2 cellular contexts compared by ENCODE assay signal in the genomic region with DNA sequence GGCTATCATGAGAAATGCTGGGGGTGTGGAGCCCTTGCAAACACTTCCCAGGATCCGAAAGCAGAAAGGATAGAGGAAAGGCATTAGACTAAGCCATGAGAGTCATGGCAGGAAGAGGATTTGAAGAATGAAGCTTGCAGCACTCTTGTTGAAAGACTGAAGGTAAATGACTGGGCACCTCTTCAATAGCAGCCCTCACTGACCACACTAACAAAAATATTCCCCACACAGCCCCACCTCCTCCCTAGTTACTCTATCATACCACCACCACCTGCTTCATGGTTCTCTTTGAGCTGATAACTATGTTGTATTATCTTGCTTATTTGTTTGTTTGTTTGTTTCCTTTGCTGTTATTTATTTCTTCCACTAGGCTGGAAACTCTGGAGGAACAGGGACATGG.
TF ChIP-seq lines count a peak whose summit lies in the region.

No MANE protein-coding gene starts in this region.

TF ChIP-seq in GM23338, 12 proteins besides CTCF, POLR2A, EP300 and RAD21:
- TF ChIP-seq JUNB (IDR thresholded peaks at IDR 0.05; ENCODE audit: unreplicated experiment) = no peak
- TF ChIP-seq STAT1 (IDR thresholded peaks at IDR 0.05; ENCODE audit: unreplicated experiment) = no peak
- no peak for TF ChIP-seq POLR2AphosphoS5 (IDR thresholded peaks at IDR 0.05; ENCODE audit: low read depth)
- TF ChIP-seq, protein P1, sequence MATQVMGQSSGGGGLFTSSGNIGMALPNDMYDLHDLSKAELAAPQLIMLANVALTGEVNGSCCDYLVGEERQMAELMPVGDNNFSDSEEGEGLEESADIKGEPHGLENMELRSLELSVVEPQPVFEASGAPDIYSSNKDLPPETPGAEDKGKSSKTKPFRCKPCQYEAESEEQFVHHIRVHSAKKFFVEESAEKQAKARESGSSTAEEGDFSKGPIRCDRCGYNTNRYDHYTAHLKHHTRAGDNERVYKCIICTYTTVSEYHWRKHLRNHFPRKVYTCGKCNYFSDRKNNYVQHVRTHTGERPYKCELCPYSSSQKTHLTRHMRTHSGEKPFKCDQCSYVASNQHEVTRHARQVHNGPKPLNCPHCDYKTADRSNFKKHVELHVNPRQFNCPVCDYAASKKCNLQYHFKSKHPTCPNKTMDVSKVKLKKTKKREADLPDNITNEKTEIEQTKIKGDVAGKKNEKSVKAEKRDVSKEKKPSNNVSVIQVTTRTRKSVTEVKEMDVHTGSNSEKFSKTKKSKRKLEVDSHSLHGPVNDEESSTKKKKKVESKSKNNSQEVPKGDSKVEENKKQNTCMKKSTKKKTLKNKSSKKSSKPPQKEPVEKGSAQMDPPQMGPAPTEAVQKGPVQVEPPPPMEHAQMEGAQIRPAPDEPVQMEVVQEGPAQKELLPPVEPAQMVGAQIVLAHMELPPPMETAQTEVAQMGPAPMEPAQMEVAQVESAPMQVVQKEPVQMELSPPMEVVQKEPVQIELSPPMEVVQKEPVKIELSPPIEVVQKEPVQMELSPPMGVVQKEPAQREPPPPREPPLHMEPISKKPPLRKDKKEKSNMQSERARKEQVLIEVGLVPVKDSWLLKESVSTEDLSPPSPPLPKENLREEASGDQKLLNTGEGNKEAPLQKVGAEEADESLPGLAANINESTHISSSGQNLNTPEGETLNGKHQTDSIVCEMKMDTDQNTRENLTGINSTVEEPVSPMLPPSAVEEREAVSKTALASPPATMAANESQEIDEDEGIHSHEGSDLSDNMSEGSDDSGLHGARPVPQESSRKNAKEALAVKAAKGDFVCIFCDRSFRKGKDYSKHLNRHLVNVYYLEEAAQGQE (IDR thresholded peaks at IDR 0.05; ENCODE audit: unreplicated experiment) = no peak
- no peak for TF ChIP-seq NANOG (IDR thresholded peaks at IDR 0.05; ENCODE audit: borderline replicate concordance)
- TF ChIP-seq CREB1 (CRISPR knock-in tag; IDR thresholded peaks at IDR 0.05; ENCODE audit: low read depth) = no peak
- TF ChIP-seq, protein P2, sequence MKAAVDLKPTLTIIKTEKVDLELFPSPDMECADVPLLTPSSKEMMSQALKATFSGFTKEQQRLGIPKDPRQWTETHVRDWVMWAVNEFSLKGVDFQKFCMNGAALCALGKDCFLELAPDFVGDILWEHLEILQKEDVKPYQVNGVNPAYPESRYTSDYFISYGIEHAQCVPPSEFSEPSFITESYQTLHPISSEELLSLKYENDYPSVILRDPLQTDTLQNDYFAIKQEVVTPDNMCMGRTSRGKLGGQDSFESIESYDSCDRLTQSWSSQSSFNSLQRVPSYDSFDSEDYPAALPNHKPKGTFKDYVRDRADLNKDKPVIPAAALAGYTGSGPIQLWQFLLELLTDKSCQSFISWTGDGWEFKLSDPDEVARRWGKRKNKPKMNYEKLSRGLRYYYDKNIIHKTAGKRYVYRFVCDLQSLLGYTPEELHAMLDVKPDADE (IDR thresholded peaks at IDR 0.05) = no peak
- TF ChIP-seq ZNF331 (CRISPR knock-in tag; IDR thresholded peaks at IDR 0.05; ENCODE audit: low read depth) = no peak
- no peak for TF ChIP-seq EZH2phosphoT487 (IDR thresholded peaks at IDR 0.05; ENCODE audit: unreplicated experiment)
- no peak for TF ChIP-seq ZNF114 (CRISPR knock-in tag; IDR thresholded peaks at IDR 0.05)
- TF ChIP-seq EZH2 (IDR thresholded peaks at IDR 0.05; ENCODE audit: low read depth, unreplicated experiment) = no peak

TF ChIP-seq in GM12878, 131 proteins besides CTCF, POLR2A, EP300 and RAD21:
- TF ChIP-seq BCL11A (IDR thresholded peaks at IDR 0.05; ENCODE audit: low read depth, low read length) (no peak), MYB (IDR thresholded peaks at IDR 0.05; ENCODE audit: borderline replicate concordance, low read depth, low read length) (no peak), RCOR1 (conservative IDR thresholded peaks at IDR 0.05; ENCODE audit: low read depth, low read length) (no peak), SIN3A (IDR thresholded peaks at IDR 0.05; ENCODE audit: low read depth, low read length) (no peak), DPF2 (IDR thresholded peaks at IDR 0.05) (no peak), ZNF24 (IDR thresholded peaks at IDR 0.05) (no peak), KLF5 (IDR thresholded peaks at IDR 0.05; ENCODE audit: partially characterized antibody) (no peak), SMAD5 (IDR thresholded peaks at IDR 0.05; ENCODE audit: low read depth) (no peak), PML (IDR thresholded peaks at IDR 0.05; ENCODE audit: low read length) (no peak), POU2F2 (IDR thresholded peaks at IDR 0.05; ENCODE audit: borderline replicate concordance, low read depth, low read length) (no peak)
TF ChIP-seq in GM12878: peak in this region for 0.
